Comparison of ENCODE assay signal across 2 cellular contexts in genomic region chr11:66973956-66974585, GRCh38.
TF ChIP-seq lines count a peak whose summit lies in the region.

No MANE protein-coding gene starts in this region.

TF ChIP-seq in IMR-90, 13 proteins besides CTCF, POLR2A, EP300 and RAD21:
- no peak for TF ChIP-seq CHD1 (IDR thresholded peaks at IDR 0.05; ENCODE audit: low read depth, low read length)
- TF ChIP-seq CEBPB (IDR thresholded peaks at IDR 0.05; ENCODE audit: low read depth, low read length): peak; percentile 62
- no peak for TF ChIP-seq NFE2L2 (IDR thresholded peaks at IDR 0.05; ENCODE audit: low read depth, low read length)
- TF ChIP-seq MXI1 (IDR thresholded peaks at IDR 0.05; ENCODE audit: borderline replicate concordance, low read depth, low read length): no peak

TF ChIP-seq in H1, 55 proteins besides CTCF, POLR2A, EP300 and RAD21:
- no peak for TF ChIP-seq ASH2L (IDR thresholded peaks at IDR 0.05; ENCODE audit: low read length)
- no peak for TF ChIP-seq TBP (IDR thresholded peaks at IDR 0.05; ENCODE audit: low read depth, low read length)
- no peak for TF ChIP-seq CTBP2 (IDR thresholded peaks at IDR 0.05; ENCODE audit: borderline replicate concordance, insufficient read depth, insufficient read length, low read length)
- TF ChIP-seq ZNF274 (IDR thresholded peaks at IDR 0.05; ENCODE audit: borderline replicate concordance, extremely low read depth, low read length): no peak
- TF ChIP-seq USF2 (IDR thresholded peaks at IDR 0.05; ENCODE audit: low read length): no peak
- no peak for TF ChIP-seq BACH1 (IDR thresholded peaks at IDR 0.05; ENCODE audit: low read length)
- no peak for TF ChIP-seq SIX5 (IDR thresholded peaks at IDR 0.05; ENCODE audit: low read depth, low read length)
TF ChIP-seq in H1: peak in this region for 0.
